ENCODE assay signal across 25 cellular contexts in genomic region chr5:38228914-38229313, GRCh38. TPM values are rescaled to one million over a fixed set of nuclear protein-coding genes. Genes with fewer than 3 reads are reported as not detected.
"Had no signal": no experiment of that assay in that cellular context is flagged by ENCODE, and none has a peak within 500 bp of the region (broad histone marks: within the 10 kb centered on the region; RNA-seq: fewer than 3 reads in every experiment).

No MANE protein-coding gene starts in this region.

- H3K27ac ChIP-seq: left lung, lower lobe of right lung, ovary, skin epidermis, stomach, testis, thyroid gland, transverse colon, upper lobe of left lung, vagina had no signal

- H3K27me3 Mint-ChIP-seq: stimulated activated naive B cell treated with anti-CD40 and anti-IgM and Interleukin-4, amounts not matched to agents 10 μg/mL and 1 μg/mL and 100 μg/mL, for 72 hours had no signal

- H3K4me1 ChIP-seq: left lung, lower lobe of right lung, stomach, testis, thyroid gland, transverse colon, upper lobe of left lung, vagina had no signal

- H3K4me3 ChIP-seq: left lung, lower lobe of right lung, ovary, skin epidermis, stomach, testis, thyroid gland, transverse colon, upper lobe of left lung, vagina had no signal

- H3K36me3 Mint-ChIP-seq: naive thymus-derived CD8-positive, alpha-beta T cell; stimulated activated naive B cell treated with anti-CD40 and anti-IgM and Interleukin-4, amounts not matched to agents 10 μg/mL and 1 μg/mL and 100 μg/mL, for 72 hours had no signal

- H3K36me3 ChIP-seq: left lung, lower lobe of right lung, ovary, stomach, thyroid gland, transverse colon, upper lobe of left lung, vagina had no signal

- FAIRE-seq: kidney had no signal

- H3K27me3 ChIP-seq: left lung, ovary, testis, thyroid gland, transverse colon, upper lobe of left lung, vagina had no signal

- DNase-seq: hippocampal formation; kidney; left colon; left lung; lower lobe of right lung; mammary epithelial cell; mesenchymal stem cell; naive thymus-derived CD8-positive, alpha-beta T cell; ovary; right cardiac atrium; stimulated activated CD4-positive, alpha-beta T cell treated with anti-CD3 and anti-CD28 coated beads, Interleukin-12 subunit alpha, Interleukin-12 subunit beta, amount 100 ng/mL, for 4 hours; stimulated activated CD4-positive, alpha-beta T cell treated with anti-CD3 and anti-CD28 coated beads, Interleukin-15, amount 100 ng/mL, for 24 hours; stimulated activated CD4-positive, alpha-beta T cell treated with anti-CD3 and anti-CD28 coated beads, Interleukin-2, amount 100 ng/mL, for 24 hours; stimulated activated CD4-positive, alpha-beta T cell treated with anti-CD3 and anti-CD28 coated beads, Interleukin-4, amount 100 ng/mL, for 1 hour; stimulated activated naive B cell treated with anti-CD40 and anti-IgM and Interleukin-4, amounts not matched to agents 10 μg/mL and 1 μg/mL and 100 μg/mL, for 72 hours; stimulated activated naive CD8-positive, alpha-beta T cell treated with anti-CD3 and anti-CD28 coated beads, Interleukin-15, Interleukin-2, amounts not matched to agents 100 U/mL and 50 U/mL, for 24 hours; stomach; testis; thyroid gland; transverse colon; upper lobe of left lung had no signal

- H3K9me3 ChIP-seq: left lung, lower lobe of right lung, ovary, stomach, testis, thyroid gland, transverse colon, upper lobe of left lung, vagina had no signal

- H3K27ac Mint-ChIP-seq: naive thymus-derived CD8-positive, alpha-beta T cell; nephron; progenitor cell of endocrine pancreas; stimulated activated naive B cell treated with anti-CD40 and anti-IgM and Interleukin-4, amounts not matched to agents 10 μg/mL and 1 μg/mL and 100 μg/mL, for 72 hours had no signal

- H3K4me1 Mint-ChIP-seq: naive thymus-derived CD8-positive, alpha-beta T cell; nephron; stimulated activated naive B cell treated with anti-CD40 and anti-IgM and Interleukin-4, amounts not matched to agents 10 μg/mL and 1 μg/mL and 100 μg/mL, for 72 hours had no signal

- H3K4me3 Mint-ChIP-seq: naive thymus-derived CD8-positive, alpha-beta T cell; nephron; stimulated activated naive B cell treated with anti-CD40 and anti-IgM and Interleukin-4, amounts not matched to agents 10 μg/mL and 1 μg/mL and 100 μg/mL, for 72 hours had no signal

RNA-seq across cellular contexts. Expression of gene EGFLAM, which starts 29.4 kb away (rescaled TPM):
- total RNA-seq: naive thymus-derived CD8-positive, alpha-beta T cell had no signal
- polyA plus RNA-seq: naive thymus-derived CD8-positive, alpha-beta T cell had no signal
